In the genomic region with DNA sequence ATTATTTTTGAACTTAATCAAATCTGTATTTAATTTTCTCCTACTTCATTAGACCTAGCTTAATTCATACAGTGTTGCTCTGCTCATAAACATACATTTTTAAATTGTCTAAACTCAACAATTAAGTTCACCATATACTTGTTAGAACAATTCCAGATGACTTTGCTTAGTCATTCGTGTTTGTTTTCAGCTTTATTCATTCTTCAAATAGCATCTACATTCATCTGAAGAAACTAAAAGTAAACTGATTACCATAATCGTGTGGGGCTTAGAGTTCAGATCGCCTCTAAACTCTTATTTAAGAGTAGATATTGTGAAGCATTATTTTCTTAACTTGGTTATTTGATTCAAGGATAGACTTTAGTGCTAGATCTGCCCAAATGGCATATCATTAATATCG, we compare ENCODE assay signal across 26 cellular contexts.
"Had no signal": no experiment of that assay in that cellular context is flagged by ENCODE, and none has a peak within 500 bp of the region (broad histone marks: within the 10 kb centered on the region; RNA-seq: fewer than 3 reads in every experiment).

No MANE protein-coding gene starts in this region.

- ATAC-seq: activated T-helper 17 cell treated with anti-CD3 and anti-CD28 coated beads, Interleukin-2, amount 50 U/mL, for 72 hours; left lung; naive thymus-derived CD4-positive, alpha-beta T cell; sciatic nerve; stimulated activated naive B cell treated with anti-CD40 and anti-IgM and Interleukin-4, amounts not matched to agents 10 μg/mL and 1 μg/mL and 100 μg/mL, for 72 hours had no signal

- H3K27ac ChIP-seq: breast epithelium, coronary artery, epithelial cell of prostate, left lung, transverse colon had no signal

- H3K4me3 ChIP-seq: breast epithelium, coronary artery, left lung, lung, smooth muscle cell, transverse colon had no signal

- DNase-seq: activated CD4-positive, alpha-beta T cell treated with anti-CD3 and anti-CD28 coated beads for 1 hour; activated CD4-positive, alpha-beta T cell treated with anti-CD3 and anti-CD28 coated beads, Interleukin-2, amount 50 U/mL, for 1 hour; activated CD8-positive, alpha-beta memory T cell treated with anti-CD3 and anti-CD28 coated beads for 24 hours; activated CD8-positive, alpha-beta memory T cell treated with anti-CD3 and anti-CD28 coated beads, Interleukin-2, amount 50 U/mL, for 4 hours; activated naive CD4-positive, alpha-beta T cell; activated T-cell treated with anti-CD3 and anti-CD28 coated beads, Interleukin-2, amount 50 U/mL, for 24 hours; cerebellar nuclear complex; endodermal cell; foreskin melanocyte; left lung; naive thymus-derived CD4-positive, alpha-beta T cell; occipital lobe; stimulated activated CD4-positive, alpha-beta T cell treated with anti-CD3 and anti-CD28 coated beads, Interleukin-15, amount 100 ng/mL, for 24 hours; stimulated activated CD8-positive, alpha-beta memory T cell treated with anti-CD3 and anti-CD28 coated beads, Interleukin-4, amount 100 ng/mL, for 48 hours; stimulated activated naive B cell treated with anti-CD40 and anti-IgM and Interleukin-4, amounts not matched to agents 10 μg/mL and 1 μg/mL and 100 μg/mL, for 72 hours; transverse colon had no signal

- H3K27me3 ChIP-seq: breast epithelium, left lung, transverse colon had no signal

- H3K9me3 Mint-ChIP-seq: activated T-cell treated with anti-CD3 and anti-CD28 coated beads, Interleukin-2, amount 50 U/mL, for 24 hours; activated T-helper 17 cell treated with anti-CD3 and anti-CD28 coated beads, Interleukin-2, amount 50 U/mL, for 72 hours; endodermal cell; neural crest cell; stimulated activated naive B cell treated with anti-CD40 and anti-IgM and Interleukin-4, amounts not matched to agents 10 μg/mL and 1 μg/mL and 100 μg/mL, for 72 hours had no signal

- H3K4me1 Mint-ChIP-seq: endodermal cell, neural crest cell had no signal

- H3K4me2 ChIP-seq: smooth muscle cell had no signal

- H3K9me3 ChIP-seq: breast epithelium, left lung, transverse colon had no signal

- H3K4me1 ChIP-seq: breast epithelium, left lung, transverse colon had no signal

- H3K27ac Mint-ChIP-seq: activated naive CD8-positive, alpha-beta T cell; activated T-cell treated with anti-CD3 and anti-CD28 coated beads, Interleukin-2, amount 50 U/mL, for 24 hours; activated T-helper 17 cell treated with anti-CD3 and anti-CD28 coated beads, Interleukin-2, amount 50 U/mL, for 72 hours; stimulated activated naive B cell treated with anti-CD40 and anti-IgM and Interleukin-4, amounts not matched to agents 10 μg/mL and 1 μg/mL and 100 μg/mL, for 72 hours had no signal

- H3K4me3 Mint-ChIP-seq: activated naive CD8-positive, alpha-beta T cell; activated T-cell treated with anti-CD3 and anti-CD28 coated beads, Interleukin-2, amount 50 U/mL, for 24 hours; activated T-helper 17 cell treated with anti-CD3 and anti-CD28 coated beads, Interleukin-2, amount 50 U/mL, for 72 hours; endodermal cell; naive thymus-derived CD4-positive, alpha-beta T cell; neural crest cell; stimulated activated naive B cell treated with anti-CD40 and anti-IgM and Interleukin-4, amounts not matched to agents 10 μg/mL and 1 μg/mL and 100 μg/mL, for 72 hours had no signal

- H3K27me3 Mint-ChIP-seq: activated naive CD8-positive, alpha-beta T cell; activated T-cell treated with anti-CD3 and anti-CD28 coated beads, Interleukin-2, amount 50 U/mL, for 24 hours; activated T-helper 17 cell treated with anti-CD3 and anti-CD28 coated beads, Interleukin-2, amount 50 U/mL, for 72 hours; naive thymus-derived CD4-positive, alpha-beta T cell; stimulated activated naive B cell treated with anti-CD40 and anti-IgM and Interleukin-4, amounts not matched to agents 10 μg/mL and 1 μg/mL and 100 μg/mL, for 72 hours had no signal

- FAIRE-seq: urothelium cell line had no signal
